1 cellular context compared by ENCODE assay signal in genomic region chr1:64136749-64137568, GRCh38.
TF ChIP-seq lines count a peak whose summit lies in the region.

No MANE protein-coding gene starts in this region.

TF ChIP-seq in H1, 55 proteins besides CTCF, POLR2A, EP300 and RAD21 (continued from another document):
- TF ChIP-seq CBX8 (IDR thresholded peaks at IDR 0.05; ENCODE audit: borderline replicate concordance, low read depth, low read length) (no peak), CTBP2 (IDR thresholded peaks at IDR 0.05; ENCODE audit: borderline replicate concordance, insufficient read depth, insufficient read length, low read length) (no peak)
